In the genomic region with DNA sequence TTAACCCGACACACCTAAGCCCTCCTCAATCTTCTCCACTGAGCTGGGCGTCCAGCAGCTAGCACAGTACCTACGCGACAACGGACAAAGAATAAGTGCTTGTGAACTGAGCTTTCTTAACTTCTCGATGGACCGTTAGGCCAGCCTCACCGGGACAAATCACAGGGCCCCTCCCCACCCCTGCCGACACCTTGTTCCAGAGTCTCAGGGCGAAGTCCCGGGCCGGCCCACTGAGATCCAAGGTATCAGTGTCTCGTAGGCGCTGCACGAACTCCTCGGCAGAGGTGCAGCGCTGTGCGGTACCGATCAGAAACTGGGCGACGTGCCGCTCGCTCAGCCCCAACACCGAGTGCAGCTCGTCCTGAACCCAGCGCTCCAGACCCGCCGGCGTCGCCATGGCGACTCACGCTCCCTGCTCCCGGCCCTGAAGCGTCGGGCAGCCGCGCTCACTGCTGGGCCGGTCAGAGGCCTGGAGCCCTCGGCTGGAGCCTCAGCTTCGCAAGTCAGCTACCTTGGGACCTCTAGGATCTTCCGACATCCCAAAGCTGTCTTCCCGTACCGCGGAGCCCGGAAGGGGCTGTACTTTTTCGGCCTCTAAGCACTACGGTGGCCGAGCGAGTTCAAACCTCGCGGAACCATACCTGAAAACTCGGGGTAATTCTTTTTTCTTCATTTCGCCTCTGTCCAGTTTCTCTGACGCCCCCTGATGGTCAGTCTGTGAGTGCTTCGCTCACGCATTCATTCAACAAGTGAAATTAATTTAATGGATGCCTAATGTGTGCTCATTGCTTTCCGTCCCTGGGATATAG, we compare ENCODE assay signal across 8 cellular contexts. TPM values are rescaled to one million over a fixed set of nuclear protein-coding genes. Genes with fewer than 3 reads are reported as not detected.
A peak's percentile ranks its signal among the peaks of the same experiment; 100 is the strongest.
DNase-seq lines count a peak whose midpoint lies in the region; ATAC-seq, FAIRE-seq and TF ChIP-seq lines count a peak whose summit lies in the region.

A gene (minus strand): TSS at position 562 of the 809 bp plus-strand sequence. CDS start 165 bp downstream, at position 397.

- H3K9me3 ChIP-seq in A549, result no peaks in the 10 kb centered on the region

- H3K4me2 ChIP-seq in A549, result peak within 1 kb of the TSS; percentile 85

- peak; percentile 47 to 50; a peak in 4 of 5 replicates for TF ChIP-seq RAD21 in A549 (conservative IDR thresholded peaks at IDR 0.05 in 1 of 2, IDR thresholded peaks at IDR 0.05 in 1 of 2)

- H3K36me3 Mint-ChIP-seq in WTC11 (peaks cover 35% of the 10 kb centered on the region), immature natural killer cell (peaks cover 10 to 29% (median 27%) of the 10 kb centered on the region in 3 donors)

- no peak for FAIRE-seq in A549 (lab: Jason Lieb, UNC)

- DNase-seq in A549 (ENCODE audit: low read depth in 1 of 2, low spot score in 1 of 2) (peak; percentile 82 to 97), NCI-H2227 (lab: John Stamatoyannopoulos, UW; ENCODE audit: unreplicated experiment) (peak; percentile 98), WTC11 (ENCODE audit: low spot score) (peak; percentile 89), cardiac fibroblast (ENCODE audit: low read depth in 2 of 2) (peak; percentile 99), immature natural killer cell (peak; percentile 91 to 92 (median 91)), smooth muscle cell of the brain vasculature (ENCODE audit: low read depth, low spot score) (peak; percentile 96)

- peaks cover 7% of the 10 kb centered on the region; the same call in 1 of the 3 replicates for H3K4me1 ChIP-seq in A549

- peak within 1 kb of the TSS; percentile 78 to 90 for H3K27ac ChIP-seq in A549

- H3K4me3 ChIP-seq in A549 (peak within 1 kb of the TSS; percentile 79), cardiac fibroblast (replicated peaks in 1 of 2; ENCODE audit: low read depth in 2 of 2, low read length in 2 of 2) (peak within 1 kb of the TSS; percentile 95)

- TF ChIP-seq CTCF in A549 (IDR thresholded peaks at IDR 0.05) (peak; percentile 74), WTC11 (IDR thresholded peaks at IDR 0.05) (peak; percentile 40; the same call in 1 of the 2 replicates), cardiac fibroblast (IDR thresholded peaks at IDR 0.05; ENCODE audit: low read depth, low read length) (peak; percentile 85)

- ATAC-seq in A549 (peak; percentile 89 to 91), GM18520 (IDR thresholded peaks at IDR 0.05; ENCODE audit: unreplicated experiment) (peak; percentile 69), HG03103 (IDR thresholded peaks at IDR 0.05; ENCODE audit: low read depth, unreplicated experiment) (peak; percentile 53), WTC11 (peak; percentile 83)

- no peak for TF ChIP-seq EP300 in A549 (IDR thresholded peaks at IDR 0.05)

- H3K9me3 Mint-ChIP-seq in WTC11, result no peaks in the 10 kb centered on the region
- no peaks in the 10 kb centered on the region for H3K9me3 Mint-ChIP-seq in immature natural killer cell

- peak within 1 kb of the TSS; percentile 93 for H3K4me3 Mint-ChIP-seq in WTC11
- H3K4me3 Mint-ChIP-seq in immature natural killer cell, result peak within 1 kb of the TSS; percentile 82 to 93 (median 87)

- H3K27ac Mint-ChIP-seq in WTC11, result peak within 1 kb of the TSS; percentile 58
- H3K27ac Mint-ChIP-seq in immature natural killer cell, result peak within 1 kb of the TSS; percentile 80 to 86 (median 84)

- H3K27me3 Mint-ChIP-seq in WTC11 (ENCODE audit: low read depth) (no peaks in the 10 kb centered on the region), immature natural killer cell (ENCODE audit: low read depth in 3 of 3) (peaks cover 4 to 9% (median 7%) of the 10 kb centered on the region in 3 donors)

- TF ChIP-seq POLR2A in A549 (IDR thresholded peaks at IDR 0.05; ENCODE audit: low read length), result peak; percentile 24

- CTCF ChIA-PET in A549 (lab: Yijun Ruan, JAX), result interaction anchor here (0.6 to 17.1 kb wide), 25 partner anchors 8 to 509 kb away, joined by 3 to 539 read pairs (median 4); a partner anchor contains a TSS
- CTCF ChIA-PET in WTC11 (lab: Charles Lee), result interaction anchor here (0.7 to 1.9 kb wide), 39 partner anchors 8 to 419 kb away, joined by 3 to 34 read pairs (median 5); a partner anchor contains a TSS

- POLR2A ChIA-PET in A549 (lab: Yijun Ruan, JAX) (interaction anchor here (0.6 to 1.2 kb wide), 5 partner anchors 49 to 68 kb away, joined by 3 to 5 read pairs (median 3); a partner anchor contains a TSS), WTC11 (lab: Charles Lee) (interaction anchor here (0.5 to 1.5 kb wide), 7 partner anchors 22 to 60 kb away, joined by 3 to 8 read pairs (median 3); a partner anchor contains a TSS)

- H3K4me1 Mint-ChIP-seq in WTC11, result peaks cover 8% of the 10 kb centered on the region
- H3K4me1 Mint-ChIP-seq in immature natural killer cell, result peaks cover 32 to 34% of the 10 kb centered on the region in 2 donors

- 3% methylated on average over 24 of the region's 57 CpGs for WGBS in A549 (ENCODE audit: missing lambda C conversion rate)

TF ChIP-seq in A549, 52 proteins besides CTCF, POLR2A, EP300 and RAD21 (continues in another document):
- TF ChIP-seq, protein P1, sequence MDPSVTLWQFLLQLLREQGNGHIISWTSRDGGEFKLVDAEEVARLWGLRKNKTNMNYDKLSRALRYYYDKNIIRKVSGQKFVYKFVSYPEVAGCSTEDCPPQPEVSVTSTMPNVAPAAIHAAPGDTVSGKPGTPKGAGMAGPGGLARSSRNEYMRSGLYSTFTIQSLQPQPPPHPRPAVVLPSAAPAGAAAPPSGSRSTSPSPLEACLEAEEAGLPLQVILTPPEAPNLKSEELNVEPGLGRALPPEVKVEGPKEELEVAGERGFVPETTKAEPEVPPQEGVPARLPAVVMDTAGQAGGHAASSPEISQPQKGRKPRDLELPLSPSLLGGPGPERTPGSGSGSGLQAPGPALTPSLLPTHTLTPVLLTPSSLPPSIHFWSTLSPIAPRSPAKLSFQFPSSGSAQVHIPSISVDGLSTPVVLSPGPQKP (IDR thresholded peaks at IDR 0.05; ENCODE audit: low read depth, low read length), result no peak
- TF ChIP-seq CBX8 (IDR thresholded peaks at IDR 0.05), result no peak

TF ChIP-seq in WTC11, 78 proteins besides CTCF, POLR2A, EP300 and RAD21 (continues in another document):
- TF ChIP-seq ZNF138 (CRISPR knock-in tag; conservative IDR thresholded peaks at IDR 0.05), result no peak
- no peak for TF ChIP-seq NR3C1 (CRISPR knock-in tag; conservative IDR thresholded peaks at IDR 0.05; ENCODE audit: low read depth)
- TF ChIP-seq, protein P2, sequence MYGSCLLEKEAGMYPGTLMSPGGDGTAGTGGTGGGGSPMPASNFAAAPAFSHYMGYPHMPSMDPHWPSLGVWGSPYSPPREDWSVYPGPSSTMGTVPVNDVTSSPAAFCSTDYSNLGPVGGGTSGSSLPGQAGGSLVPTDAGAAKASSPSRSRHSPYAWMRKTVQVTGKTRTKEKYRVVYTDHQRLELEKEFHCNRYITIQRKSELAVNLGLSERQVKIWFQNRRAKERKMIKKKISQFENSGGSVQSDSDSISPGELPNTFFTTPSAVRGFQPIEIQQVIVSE (CRISPR knock-in tag; IDR thresholded peaks at IDR 0.05; ENCODE audit: borderline replicate concordance), result no peak
- TF ChIP-seq, protein P3, sequence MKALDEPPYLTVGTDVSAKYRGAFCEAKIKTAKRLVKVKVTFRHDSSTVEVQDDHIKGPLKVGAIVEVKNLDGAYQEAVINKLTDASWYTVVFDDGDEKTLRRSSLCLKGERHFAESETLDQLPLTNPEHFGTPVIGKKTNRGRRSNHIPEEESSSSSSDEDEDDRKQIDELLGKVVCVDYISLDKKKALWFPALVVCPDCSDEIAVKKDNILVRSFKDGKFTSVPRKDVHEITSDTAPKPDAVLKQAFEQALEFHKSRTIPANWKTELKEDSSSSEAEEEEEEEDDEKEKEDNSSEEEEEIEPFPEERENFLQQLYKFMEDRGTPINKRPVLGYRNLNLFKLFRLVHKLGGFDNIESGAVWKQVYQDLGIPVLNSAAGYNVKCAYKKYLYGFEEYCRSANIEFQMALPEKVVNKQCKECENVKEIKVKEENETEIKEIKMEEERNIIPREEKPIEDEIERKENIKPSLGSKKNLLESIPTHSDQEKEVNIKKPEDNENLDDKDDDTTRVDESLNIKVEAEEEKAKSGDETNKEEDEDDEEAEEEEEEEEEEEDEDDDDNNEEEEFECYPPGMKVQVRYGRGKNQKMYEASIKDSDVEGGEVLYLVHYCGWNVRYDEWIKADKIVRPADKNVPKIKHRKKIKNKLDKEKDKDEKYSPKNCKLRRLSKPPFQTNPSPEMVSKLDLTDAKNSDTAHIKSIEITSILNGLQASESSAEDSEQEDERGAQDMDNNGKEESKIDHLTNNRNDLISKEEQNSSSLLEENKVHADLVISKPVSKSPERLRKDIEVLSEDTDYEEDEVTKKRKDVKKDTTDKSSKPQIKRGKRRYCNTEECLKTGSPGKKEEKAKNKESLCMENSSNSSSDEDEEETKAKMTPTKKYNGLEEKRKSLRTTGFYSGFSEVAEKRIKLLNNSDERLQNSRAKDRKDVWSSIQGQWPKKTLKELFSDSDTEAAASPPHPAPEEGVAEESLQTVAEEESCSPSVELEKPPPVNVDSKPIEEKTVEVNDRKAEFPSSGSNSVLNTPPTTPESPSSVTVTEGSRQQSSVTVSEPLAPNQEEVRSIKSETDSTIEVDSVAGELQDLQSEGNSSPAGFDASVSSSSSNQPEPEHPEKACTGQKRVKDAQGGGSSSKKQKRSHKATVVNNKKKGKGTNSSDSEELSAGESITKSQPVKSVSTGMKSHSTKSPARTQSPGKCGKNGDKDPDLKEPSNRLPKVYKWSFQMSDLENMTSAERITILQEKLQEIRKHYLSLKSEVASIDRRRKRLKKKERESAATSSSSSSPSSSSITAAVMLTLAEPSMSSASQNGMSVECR (CRISPR knock-in tag; IDR thresholded peaks at IDR 0.05; ENCODE audit: borderline replicate concordance), result peak; percentile 61; the same call in 1 of the 2 replicates
- no peak for TF ChIP-seq SMAD4 (CRISPR knock-in tag; IDR thresholded peaks at IDR 0.05)
- TF ChIP-seq ZNF317 (CRISPR knock-in tag; IDR thresholded peaks at IDR 0.05; ENCODE audit: borderline replicate concordance, low read depth), result peak; percentile 25; the same call in 1 of the 2 replicates
- peak; percentile 64; the same call in 1 of the 2 replicates for TF ChIP-seq SP1 (CRISPR knock-in tag; conservative IDR thresholded peaks at IDR 0.05)
- TF ChIP-seq, protein P4, sequence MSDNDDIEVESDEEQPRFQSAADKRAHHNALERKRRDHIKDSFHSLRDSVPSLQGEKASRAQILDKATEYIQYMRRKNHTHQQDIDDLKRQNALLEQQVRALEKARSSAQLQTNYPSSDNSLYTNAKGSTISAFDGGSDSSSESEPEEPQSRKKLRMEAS (CRISPR knock-in tag; IDR thresholded peaks at IDR 0.05), result 0 out of 2 replicates have a peak, but pooled peaks have one; percentile 36
- TF ChIP-seq NFATC4 (CRISPR knock-in tag; IDR thresholded peaks at IDR 0.05), result no peak
- no peak for TF ChIP-seq ZNF121 (CRISPR knock-in tag; IDR thresholded peaks at IDR 0.05)

RNA-seq across cellular contexts. Expression of the gene that starts here (rescaled TPM):
- polyA plus RNA-seq in A549 (2011; rRNA removed) (31.3 and 31.6 TPM in 2 replicates), A549 (2017; fragmentation: RNase III; extraction: RNeasy Plus Mini Kit Qiagen cat#74134 plus additional on column Dnase treatment) (27.7 to 31.6 TPM (median 30.3 TPM) in 3 replicates), immature natural killer cell (10 to 100 TPM; 13.6 to 33.9 (median 14.4) TPM)
- 37.0 and 37.5 TPM in 2 replicates for polyA plus RNA-seq in A549 (2012; cell fraction: cytosol; rRNA removed)
- polyA plus RNA-seq in A549 (2012; cell fraction: nucleus; rRNA removed), result 79.7 and 94.4 TPM in 2 replicates
- polyA minus RNA-seq in A549 (2011; rRNA and poly(A)+ RNA removed), result 39.6 and 40.0 TPM in 2 replicates
- 27.3 to 32.2 TPM (median 30.6 TPM) in 3 replicates for total RNA-seq in WTC11 (2021)

Comparison
In these comparisons a context has a peak if more than half of its experiments do, and no peak if none do; other contexts are left out.
1. Peak in every context shown above with its lines: DNase-seq, ATAC-seq, H3K4me3 ChIP-seq and H3K27ac ChIP-seq.